8 cellular contexts compared by ENCODE assay signal in the genomic region with DNA sequence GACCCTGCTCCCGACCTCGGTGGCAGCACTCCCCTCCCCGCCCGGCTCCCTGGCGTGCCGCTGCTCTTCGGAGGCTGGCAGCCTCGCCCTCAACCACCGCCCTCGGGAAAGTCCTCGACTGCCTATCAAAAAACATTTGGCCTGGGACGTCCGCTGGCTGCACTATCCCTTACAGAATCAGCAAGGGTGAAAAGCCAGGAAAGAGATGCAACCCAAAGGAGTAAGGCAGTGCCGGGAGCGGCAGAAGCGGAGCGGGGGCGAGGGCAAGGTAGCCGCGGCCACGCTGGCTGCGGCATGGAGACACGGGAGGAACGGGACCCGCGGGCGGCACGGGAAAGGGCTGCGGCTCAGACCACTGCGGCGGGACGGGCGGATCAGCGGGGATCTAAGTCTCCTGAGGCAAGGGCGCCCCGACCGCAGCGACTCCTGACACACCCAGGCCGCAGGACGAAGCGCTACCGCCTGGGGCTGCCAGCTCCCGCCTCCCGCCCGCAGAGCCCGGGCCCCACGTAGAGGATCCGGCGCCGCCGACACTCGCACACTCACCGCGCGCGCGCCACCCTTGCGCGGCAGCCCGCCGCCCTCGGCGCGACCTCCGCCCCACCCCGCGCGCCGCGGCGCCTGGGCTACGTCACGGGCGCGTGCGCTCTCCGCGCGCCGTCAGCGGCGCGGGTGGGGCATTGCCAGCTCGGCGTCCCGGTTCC. TPM values are rescaled to one million over a fixed set of nuclear protein-coding genes. Genes with fewer than 3 reads are reported as not detected.
A peak's percentile ranks its signal among the peaks of the same experiment; 100 is the strongest.
DNase-seq lines count a peak whose midpoint lies in the region; ATAC-seq and TF ChIP-seq lines count a peak whose summit lies in the region.

A gene with protein sequence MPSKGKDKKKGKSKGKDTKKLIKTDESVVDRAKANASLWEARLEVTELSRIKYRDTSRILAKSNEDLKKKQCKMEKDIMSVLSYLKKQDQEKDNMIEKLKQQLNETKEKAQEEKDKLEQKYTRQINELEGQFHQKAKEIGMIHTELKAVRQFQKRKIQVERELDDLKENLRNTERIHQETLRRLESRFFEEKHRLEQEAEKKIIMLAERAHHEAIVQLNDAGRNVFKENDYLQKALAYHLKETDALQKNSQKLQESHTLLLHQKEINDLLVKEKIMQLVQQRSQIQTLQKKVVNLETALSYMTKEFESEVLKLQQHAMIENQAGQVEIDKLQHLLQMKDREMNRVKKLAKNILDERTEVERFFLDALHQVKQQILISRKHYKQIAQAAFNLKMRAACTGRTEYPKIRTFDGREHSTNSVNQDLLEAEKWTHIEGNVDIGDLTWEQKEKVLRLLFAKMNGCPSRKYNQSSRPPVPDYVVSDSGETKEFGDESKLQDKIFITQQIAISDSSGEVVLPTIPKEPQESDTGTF (plus strand): TSS at position 646 of the 704 bp plus-strand sequence. CDS start 130 bp downstream, outside the sequence.
A gene with protein sequence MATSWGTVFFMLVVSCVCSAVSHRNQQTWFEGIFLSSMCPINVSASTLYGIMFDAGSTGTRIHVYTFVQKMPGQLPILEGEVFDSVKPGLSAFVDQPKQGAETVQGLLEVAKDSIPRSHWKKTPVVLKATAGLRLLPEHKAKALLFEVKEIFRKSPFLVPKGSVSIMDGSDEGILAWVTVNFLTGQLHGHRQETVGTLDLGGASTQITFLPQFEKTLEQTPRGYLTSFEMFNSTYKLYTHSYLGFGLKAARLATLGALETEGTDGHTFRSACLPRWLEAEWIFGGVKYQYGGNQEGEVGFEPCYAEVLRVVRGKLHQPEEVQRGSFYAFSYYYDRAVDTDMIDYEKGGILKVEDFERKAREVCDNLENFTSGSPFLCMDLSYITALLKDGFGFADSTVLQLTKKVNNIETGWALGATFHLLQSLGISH (minus strand): TSS at position 585 of the 704 bp plus-strand sequence. CDS start 31,186 bp downstream, outside the sequence.

- H3K4me3 ChIP-seq in BLaER1 (peak within 1 kb of the TSS; percentile 80), dorsolateral prefrontal cortex (peak within 1 kb of the TSS; percentile 66 to 98 (median 92)), lower lobe of right lung (peak within 1 kb of the TSS; percentile 94)

- H3K9me3 Mint-ChIP-seq in activated CD4-positive, alpha-beta memory T cell treated with anti-CD3 and anti-CD28 coated beads for 36 hours, result no peaks in the 10 kb centered on the region

- peak within 1 kb of the TSS; percentile 73 for H3K4me2 ChIP-seq in BLaER1

- H3K9me3 ChIP-seq in BLaER1, result no peaks in the 10 kb centered on the region
- H3K9me3 ChIP-seq in lower lobe of right lung, result no peaks in the 10 kb centered on the region

- POLR2A ChIA-PET in activated CD4-positive, alpha-beta memory T cell treated with anti-CD3 and anti-CD28 coated beads for 36 hours (lab: Charles Lee), result interaction anchor here (0.7 to 2.0 kb wide), 10 partner anchors 8 to 528 kb away, joined by 3 to 10 read pairs (median 3); a partner anchor contains a TSS

- H3K4me1 Mint-ChIP-seq in activated CD4-positive, alpha-beta memory T cell treated with anti-CD3 and anti-CD28 coated beads for 36 hours (ENCODE audit: low read depth), result peaks cover 5% of the 10 kb centered on the region

- TF ChIP-seq CTCF in dorsolateral prefrontal cortex (IDR thresholded peaks at IDR 0.05 in 54 of 56, conservative IDR thresholded peaks at IDR 0.05 in 2 of 56; ENCODE audit: low read depth in 1 of 56, partially characterized antibody in 56 of 56) (peak in 18 of 56 donors; percentile 4 to 41 (median 19)), lower lobe of right lung (IDR thresholded peaks at IDR 0.05) (no peak)

- H3K4me1 ChIP-seq in BLaER1, result peaks cover 16% of the 10 kb centered on the region
- H3K4me1 ChIP-seq in lower lobe of right lung, result peaks cover 16% of the 10 kb centered on the region

- H3K27ac Mint-ChIP-seq in activated CD4-positive, alpha-beta memory T cell treated with anti-CD3 and anti-CD28 coated beads for 36 hours, result peak within 1 kb of the TSS; percentile 89

- CTCF ChIA-PET in activated CD4-positive, alpha-beta memory T cell treated with anti-CD3 and anti-CD28 coated beads for 36 hours (lab: Charles Lee), result interaction anchor here (0.8 kb wide), 1 partner anchor 84 kb away, joined by 3 read pairs; no protein-coding TSS in a partner anchor

- intact Hi-C loops in activated CD4-positive, alpha-beta memory T cell treated with anti-CD3 and anti-CD28 coated beads for 36 hours (cut with micrococcal nuclease), result loop anchor here (1.0 to 5.0 kb wide), 5 partner anchors 65 to 257 kb away; a partner anchor contains a TSS
- intact Hi-C loops in dorsolateral prefrontal cortex (cut with DNase I), result loop anchor here (2.0 to 5.0 kb wide), 4 partner anchors 66 to 962 kb away; a partner anchor contains a TSS
- intact Hi-C loops in lower lobe of right lung (cut with DNase I), result no loop called here

- no peaks in the 10 kb centered on the region for H3K27me3 Mint-ChIP-seq in activated CD4-positive, alpha-beta memory T cell treated with anti-CD3 and anti-CD28 coated beads for 36 hours

- no peaks in the 10 kb centered on the region for H4K20me1 ChIP-seq in BLaER1

- DNase-seq in NCI-H774 (lab: John Stamatoyannopoulos, UW), result peak; percentile 75
- peak; percentile 87 for DNase-seq in activated CD4-positive, alpha-beta memory T cell treated with anti-CD3 and anti-CD28 coated beads for 36 hours
- peak; percentile 73 to 94 (median 83) for DNase-seq in dorsolateral prefrontal cortex
- DNase-seq in lower lobe of right lung, result peak; percentile 92
- peak; percentile 72 to 79 for DNase-seq in stimulated activated CD4-positive, alpha-beta T cell treated with anti-CD3 and anti-CD28 coated beads, Interleukin-4, amount 100 ng/mL, for 48 hours (ENCODE audit: low read depth in 2 of 2)

- H3K36me3 ChIP-seq in BLaER1 (no peaks in the 10 kb centered on the region), lower lobe of right lung (peaks cover 3% of the 10 kb centered on the region)

- H3K27ac ChIP-seq in BLaER1, result peak within 1 kb of the TSS; percentile 72
- H3K27ac ChIP-seq in dorsolateral prefrontal cortex, result peak within 1 kb of the TSS; percentile 59 to 98 (median 90)
- H3K27ac ChIP-seq in lower lobe of right lung, result peak within 1 kb of the TSS; percentile 99

- H3K9ac ChIP-seq in BLaER1, result peak within 1 kb of the TSS; percentile 80

- ATAC-seq in GM19351 (IDR thresholded peaks at IDR 0.05; ENCODE audit: unreplicated experiment) (peak; percentile 90), HG03520 (IDR thresholded peaks at IDR 0.05; ENCODE audit: unreplicated experiment) (peak; percentile 82), lower lobe of right lung (peak; percentile 98 to 99)

- H3K27me3 ChIP-seq in BLaER1 (no peaks in the 10 kb centered on the region), dorsolateral prefrontal cortex (no peaks in the 10 kb centered on the region), lower lobe of right lung (ENCODE audit: low read depth) (no peaks in the 10 kb centered on the region)

- H3K36me3 Mint-ChIP-seq in activated CD4-positive, alpha-beta memory T cell treated with anti-CD3 and anti-CD28 coated beads for 36 hours, result no peaks in the 10 kb centered on the region

- peak within 1 kb of the TSS; percentile 95 for H3K4me3 Mint-ChIP-seq in activated CD4-positive, alpha-beta memory T cell treated with anti-CD3 and anti-CD28 coated beads for 36 hours

RNA-seq across cellular contexts. Expression of the first gene that starts in this region (rescaled TPM):
- 1 to 10 TPM; 1.0 to 1.3 TPM for total RNA-seq in activated CD4-positive, alpha-beta memory T cell treated with anti-CD3 and anti-CD28 coated beads for 36 hours
- total RNA-seq in dorsolateral prefrontal cortex (10 to 100 TPM in 50 of 120 experiments, 1 to 10 TPM in 70; 4.1 to 17.0 (median 9.4) TPM), lower lobe of right lung (7.4 TPM)

RNA-seq across cellular contexts. Expression of the second gene that starts in this region (rescaled TPM):
- total RNA-seq in activated CD4-positive, alpha-beta memory T cell treated with anti-CD3 and anti-CD28 coated beads for 36 hours, result 10 to 100 TPM; 10.2 to 11.2 TPM
- 10 to 100 TPM in 75 of 120 experiments, 1 to 10 TPM in 45; 6.0 to 19.1 (median 11.0) TPM for total RNA-seq in dorsolateral prefrontal cortex
- 12.1 TPM for total RNA-seq in lower lobe of right lung

Comparison
In these comparisons a context has a peak if more than half of its experiments do, and no peak if none do; other contexts are left out.
1. Peak in every context shown above with its lines: DNase-seq, ATAC-seq, H3K4me3 ChIP-seq and H3K27ac ChIP-seq.